8 cellular contexts compared by ENCODE assay signal in genomic region chr10:71696635-71697326, GRCh38. TPM values are rescaled to one million over a fixed set of nuclear protein-coding genes. Genes with fewer than 3 reads are reported as not detected.
DNase-seq lines count a peak whose midpoint lies in the region; ATAC-seq and TF ChIP-seq lines count a peak whose summit lies in the region.

No MANE protein-coding gene starts in this region.

- DNase-seq in ELR (ENCODE audit: low read depth) (peak; percentile 54), M059J (ENCODE audit: low read depth) (peak; percentile 29), choroid plexus epithelial cell (ENCODE audit: low read depth) (peak; percentile 38), medulla oblongata (ENCODE audit: extremely low spot score) (peak; percentile 56)
- peak; percentile 73 for DNase-seq in activated CD4-positive, CD25-positive, alpha-beta regulatory T cell treated with anti-CD3 and anti-CD28 coated beads, Interleukin-2, amount 50 U/mL, for 72 hours
- peak; percentile 85 for DNase-seq in stimulated activated CD8-positive, alpha-beta memory T cell treated with anti-CD3 and anti-CD28 coated beads, Interleukin-4, amount 100 ng/mL, for 48 hours

- peak; percentile 94 for TF ChIP-seq CTCF in choroid plexus epithelial cell (conservative IDR thresholded peaks at IDR 0.05; ENCODE audit: low read depth, low read length)

- ATAC-seq in GM18861 (IDR thresholded peaks at IDR 0.05; ENCODE audit: unreplicated experiment): no peak
- no peak for ATAC-seq in HG02870 (IDR thresholded peaks at IDR 0.05; ENCODE audit: unreplicated experiment)

- H3K4me3 ChIP-seq in choroid plexus epithelial cell (ENCODE audit: low read depth, low read length): no peak overlapping the region

RNA-seq across cellular contexts. Expression of gene C10orf105, which starts 22.8 kb away (rescaled TPM):
- total RNA-seq in M059J (2014; rRNA removed; shearing (Covaris generic)): not detected in 2 replicates

Comparison
In these comparisons a context has a peak if more than half of its experiments do, and no peak if none do; other contexts are left out.
1. DNase-seq: peak in every context shown above with its lines; median percentile 85 in stimulated activated CD8-positive, alpha-beta memory T cell treated with anti-CD3 and anti-CD28 coated beads, Interleukin-4, amount 100 ng/mL, for 48 hours; 73 in activated CD4-positive, CD25-positive, alpha-beta regulatory T cell treated with anti-CD3 and anti-CD28 coated beads, Interleukin-2, amount 50 U/mL, for 72 hours; 56 in medulla oblongata; 54 in ELR; 38 in choroid plexus epithelial cell; 29 in M059J.